ENCODE assay signal across 18 cellular contexts in genomic region chr9:136344544-136345280, GRCh38. TPM values are rescaled to one million over a fixed set of nuclear protein-coding genes. Genes with fewer than 3 reads are reported as not detected.
DNase-seq lines count a peak whose midpoint lies in the region; ATAC-seq, FAIRE-seq and TF ChIP-seq lines count a peak whose summit lies in the region.
"Had no signal": no experiment of that assay in that cellular context is flagged by ENCODE, and none has a peak within 500 bp of the region (broad histone marks: within the 10 kb centered on the region; RNA-seq: fewer than 3 reads in every experiment).

No MANE protein-coding gene starts in this region.

- H3K4me3 ChIP-seq in HepG2 (replicated peaks in 1 of 3; ENCODE audit: insufficient read depth in 1 of 3, low read depth in 2 of 3, low read length in 3 of 3) = peak overlapping the region in 2 of 3 experiments; percentile 47 to 78; a peak in 4 of 6 replicates
- H3K4me3 ChIP-seq in right lobe of liver = no peak overlapping the region
- H3K4me3 ChIP-seq in dorsolateral prefrontal cortex = peak overlapping the region in 32 of 59 donors; percentile 6 to 61 (median 39)
- no peak overlapping the region for H3K4me3 ChIP-seq in osteoblast (ENCODE audit: insufficient read depth, low read length)
- H3K4me3 ChIP-seq: pancreas had no signal

- peak overlapping the region; percentile 95 for H3K4me2 ChIP-seq in HepG2 (ENCODE audit: low read depth, low read length)
- peak overlapping the region; percentile 60 for H3K4me2 ChIP-seq in osteoblast (ENCODE audit: insufficient read depth, low read length)

- H3K4me1 Mint-ChIP-seq in activated CD8-positive, alpha-beta T cell treated with anti-CD3 and anti-CD28 coated beads, Interleukin-2, amount 10 ng/mL, durations not matched to agents 7 days and 5 days (ENCODE audit: low read depth) = no peaks in the 10 kb centered on the region

- TF ChIP-seq CTCF in HepG2 (CRISPR knock-in tag; IDR thresholded peaks at IDR 0.05) = no peak
- TF ChIP-seq CTCF in right lobe of liver (IDR thresholded peaks at IDR 0.05) = no peak
- TF ChIP-seq CTCF in dorsolateral prefrontal cortex (IDR thresholded peaks at IDR 0.05 in 54 of 56, conservative IDR thresholded peaks at IDR 0.05 in 2 of 56; ENCODE audit: low read depth in 1 of 56, partially characterized antibody in 56 of 56) = no peak
- TF ChIP-seq CTCF in osteoblast (IDR thresholded peaks at IDR 0.05; ENCODE audit: extremely low read depth, low read depth, low read length) = no peak

- H3K36me3 ChIP-seq in HepG2 (replicated peaks in 1 of 2; ENCODE audit: control insufficient read depth in 1 of 2, insufficient read depth in 2 of 2, low read length in 2 of 2) (no peaks in the 10 kb centered on the region), right lobe of liver (no peaks in the 10 kb centered on the region), osteoblast (ENCODE audit: insufficient read depth, low read length) (peaks cover 35% of the 10 kb centered on the region)
- H3K36me3 ChIP-seq: pancreas had no signal

- H3K4me3 Mint-ChIP-seq in activated CD8-positive, alpha-beta T cell treated with anti-CD3 and anti-CD28 coated beads, Interleukin-2, amount 10 ng/mL, durations not matched to agents 7 days and 5 days = no peak overlapping the region
- H3K4me3 Mint-ChIP-seq: CD4-positive, alpha-beta T cell; T-helper 1 cell treated with Interleukin-12 subunit alpha and Interleukin-12 subunit beta and Interleukin-4 antibody, amounts not matched to agents 30 μg/mL and 1 μg/mL, for 36 hours had no signal

- no peak for ATAC-seq in HepG2
- no peak for ATAC-seq in right lobe of liver
- no peak for ATAC-seq in GM19324 (IDR thresholded peaks at IDR 0.05; ENCODE audit: low FRiP score, unreplicated experiment)
- ATAC-seq in activated CD8-positive, alpha-beta T cell treated with anti-CD3 and anti-CD28 coated beads, Interleukin-2, amount 10 ng/mL, durations not matched to agents 7 days and 5 days = no peak
- ATAC-seq: pancreas had no signal

- no peaks in the 10 kb centered on the region for H3K36me3 Mint-ChIP-seq in activated CD8-positive, alpha-beta T cell treated with anti-CD3 and anti-CD28 coated beads, Interleukin-2, amount 10 ng/mL, durations not matched to agents 7 days and 5 days (ENCODE audit: low read depth)

- H3K9ac ChIP-seq in HepG2 (ENCODE audit: insufficient read depth, low read depth, low read length) = peak overlapping the region; percentile 57; the same call in 1 of the 2 replicates

- 55% methylated on average over 15 of the region's 21 CpGs for WGBS in HepG2 (ENCODE audit: low lambda C conversion rate)
- 60% methylated on average over 3 of the region's 21 CpGs for WGBS in right lobe of liver (ENCODE audit: insufficient coverage, low coverage, low lambda C conversion rate, missing lambda C conversion rate)

- H2AFZ ChIP-seq in HepG2 (ENCODE audit: low read length) (no peak overlapping the region), osteoblast (ENCODE audit: low read length) (no peak overlapping the region)

- BruUV-seq in HepG2 (replicated peaks; lab: Mats Ljungman, UMichigan) = no TSS peak

- H3K9me3 ChIP-seq in HepG2 (ENCODE audit: low read length) = no peaks in the 10 kb centered on the region
- no peaks in the 10 kb centered on the region for H3K9me3 ChIP-seq in right lobe of liver
- H3K9me3 ChIP-seq in osteoblast (ENCODE audit: low read depth, low read length) = no peaks in the 10 kb centered on the region
- H3K9me3 ChIP-seq: pancreas had no signal

- no peak overlapping the region for H3K27ac ChIP-seq in HepG2 (ENCODE audit: extremely low read length, insufficient read depth, low read length)
- H3K27ac ChIP-seq in right lobe of liver = no peak overlapping the region
- peak overlapping the region in 56 of 59 donors; percentile 55 to 96 (median 88) for H3K27ac ChIP-seq in dorsolateral prefrontal cortex
- H3K27ac ChIP-seq in osteoblast (ENCODE audit: low read depth, low read length) = peak overlapping the region; percentile 12
- H3K27ac ChIP-seq: pancreas had no signal

- no peak for TF ChIP-seq EP300 in HepG2 (IDR thresholded peaks at IDR 0.05; ENCODE audit: low read depth in 2 of 2, low read length in 2 of 2)
- no peak for TF ChIP-seq EP300 in HepG2 (CRISPR knock-in tag; IDR thresholded peaks at IDR 0.05; ENCODE audit: borderline replicate concordance)

- no peaks in the 10 kb centered on the region for H3K9me3 Mint-ChIP-seq in activated CD8-positive, alpha-beta T cell treated with anti-CD3 and anti-CD28 coated beads, Interleukin-2, amount 10 ng/mL, durations not matched to agents 7 days and 5 days (ENCODE audit: insufficient read depth)
- H3K9me3 Mint-ChIP-seq: CD4-positive, alpha-beta T cell; T-helper 1 cell treated with Interleukin-12 subunit alpha and Interleukin-12 subunit beta and Interleukin-4 antibody, amounts not matched to agents 30 μg/mL and 1 μg/mL, for 36 hours had no signal

- no peak overlapping the region for H3K27ac Mint-ChIP-seq in activated CD8-positive, alpha-beta T cell treated with anti-CD3 and anti-CD28 coated beads, Interleukin-2, amount 10 ng/mL, durations not matched to agents 7 days and 5 days
- H3K27ac Mint-ChIP-seq: CD4-positive, alpha-beta T cell; T-helper 1 cell treated with Interleukin-12 subunit alpha and Interleukin-12 subunit beta and Interleukin-4 antibody, amounts not matched to agents 30 μg/mL and 1 μg/mL, for 36 hours had no signal

- in situ Hi-C loops in HepG2 (cut with HindIII; ENCODE audit: extremely low pct_ligation_motif_present, low pct_unique_long_range_greater_than_20kb) = loop anchor here (25.0 kb wide), 1 partner anchor 293 kb away; no protein-coding TSS in a partner anchor

- H3K27me3 ChIP-seq in HepG2 (ENCODE audit: control insufficient read depth in 1 of 2, insufficient read depth in 2 of 2, low read length in 2 of 2) = peaks cover 0 to 9% of the 10 kb centered on the region in 2 experiments; a peak in 2 of 5 replicates
- no peaks in the 10 kb centered on the region for H3K27me3 ChIP-seq in right lobe of liver
- no peaks in the 10 kb centered on the region for H3K27me3 ChIP-seq in dorsolateral prefrontal cortex
- H3K27me3 ChIP-seq in osteoblast (ENCODE audit: insufficient read depth, low read length) = no peaks in the 10 kb centered on the region
- H3K27me3 ChIP-seq: pancreas had no signal

- DNase-seq in HepG2 (ENCODE audit: low spot score) = no peak
- no peak for DNase-seq in right lobe of liver
- no peak for DNase-seq in dorsolateral prefrontal cortex
- no peak for DNase-seq in osteoblast (ENCODE audit: insufficient read length, low spot score, missing footprints)
- no peak for DNase-seq in activated CD8-positive, alpha-beta T cell treated with anti-CD3 and anti-CD28 coated beads, Interleukin-2, amount 10 ng/mL, durations not matched to agents 7 days and 5 days
- no peak for DNase-seq in activated T-cell treated with anti-CD3 and anti-CD28 coated beads, Interleukin-2, amount 50 U/mL, for 48 hours
- DNase-seq in NCI-H510A (lab: John Stamatoyannopoulos, UW) = no peak
- DNase-seq: activated CD4-positive, alpha-beta T cell treated with anti-CD3 and anti-CD28 coated beads, Interleukin-2, amount 50 U/mL, for 4 hours; activated naive CD4-positive, alpha-beta T cell treated with Interleukin-2 at 50 U/mL for 16 hours; CD4-positive, alpha-beta T cell; DMS79 treated with DMSO at 0.1 percent for 48 hours; MV-4-11; NCI-H2081; stimulated activated CD4-positive, alpha-beta T cell treated with anti-CD3 and anti-CD28 coated beads, Interleukin-4, amount 100 ng/mL, for 1 hour had no signal

- TF ChIP-seq RAD21 in HepG2 (CRISPR knock-in tag; IDR thresholded peaks at IDR 0.05) = no peak

- intact Hi-C loops in HepG2 (cut with micrococcal nuclease; ENCODE audit: unreplicated experiment) = loop anchor here (1.0 to 2.0 kb wide), 2 partner anchors 10 to 18 kb away; partner anchors contain the start of gene DNLZ
- intact Hi-C loops in right lobe of liver (cut with DNase I) = loop anchor here in 1 of 2 donors (10.0 kb wide), 1 partner anchor 300 kb away; no protein-coding TSS in a partner anchor
- intact Hi-C loops in dorsolateral prefrontal cortex (cut with DNase I) = loop anchor here (5.0 to 10.0 kb wide), 2 partner anchors 53 to 290 kb away; no protein-coding TSS in a partner anchor

- POLR2A ChIA-PET in HepG2 (lab: Yijun Ruan, JAX) = interaction anchor here (1.4 to 2.9 kb wide), 5 partner anchors 7 to 98 kb away, joined by 3 to 73 read pairs (median 5); partner anchors contain the start of gene DNLZ
- POLR2A ChIA-PET in activated CD8-positive, alpha-beta T cell treated with anti-CD3 and anti-CD28 coated beads, Interleukin-2, amount 10 ng/mL, durations not matched to agents 7 days and 5 days (lab: Charles Lee) = no interaction called here

- H4K20me1 ChIP-seq in HepG2 (ENCODE audit: insufficient read depth, low read length) (no peaks in the 10 kb centered on the region), osteoblast (ENCODE audit: insufficient read depth, low read length) (peaks cover 42% of the 10 kb centered on the region)

- no peaks in the 10 kb centered on the region for H3K79me2 ChIP-seq in HepG2 (ENCODE audit: insufficient read depth, low read length)
- H3K79me2 ChIP-seq in osteoblast (ENCODE audit: insufficient read depth, low read length) = no peaks in the 10 kb centered on the region

- H3K27me3 Mint-ChIP-seq in activated CD8-positive, alpha-beta T cell treated with anti-CD3 and anti-CD28 coated beads, Interleukin-2, amount 10 ng/mL, durations not matched to agents 7 days and 5 days (ENCODE audit: low read depth) = no peaks in the 10 kb centered on the region
- H3K27me3 Mint-ChIP-seq: CD4-positive, alpha-beta T cell had no signal

- CTCF ChIA-PET in HepG2 (lab: Yijun Ruan, JAX; ENCODE audit: low intra/inter-chr PET ratio, low total read pairs) = interaction anchor here (1.1 to 1.8 kb wide), 2 partner anchors 29 to 55 kb away, joined by 4 to 6 read pairs; partner anchors contain the start of genes CARD9 and SNAPC4
- CTCF ChIA-PET in activated CD8-positive, alpha-beta T cell treated with anti-CD3 and anti-CD28 coated beads, Interleukin-2, amount 10 ng/mL, durations not matched to agents 7 days and 5 days (lab: Charles Lee) = no interaction called here

- FAIRE-seq in HepG2 (lab: Jason Lieb, UNC) = no peak
- FAIRE-seq: pancreas had no signal

- H3K4me1 ChIP-seq in HepG2 (ENCODE audit: insufficient read depth, low read length) (peaks cover 59% of the 10 kb centered on the region), right lobe of liver (no peaks in the 10 kb centered on the region), osteoblast (ENCODE audit: insufficient read depth, low read length) (peaks cover 27% of the 10 kb centered on the region)

- TF ChIP-seq POLR2A in HepG2 (IDR thresholded peaks at IDR 0.05; ENCODE audit: insufficient read depth in 1 of 2, low read depth in 2 of 2, low read length in 2 of 2) (no peak), right lobe of liver (IDR thresholded peaks at IDR 0.05) (no peak)

RNA-seq across cellular contexts. Expression of gene GPSM1, which starts 17.4 kb away (rescaled TPM):
- total RNA-seq in HepG2 (2016; rRNA removed; fragmentation: Illumina TruSeq; extraction: Trizol) (0.59 and 1.0 TPM in 2 replicates), right lobe of liver (1 to 10 TPM; 1.3 to 4.8 (median 4.1) TPM), dorsolateral prefrontal cortex (10 to 100 TPM; 31.5 to 79.7 (median 44.8) TPM), osteoblast (30.9 and 39.1 TPM in 2 replicates)
- 0.26 and 0.30 TPM in 2 replicates for total RNA-seq in HepG2 (2016; cell fraction: cytosol; rRNA removed; fragmentation: Illumina TruSeq; extraction: Trizol; ENCODE audit: low read depth)
- total RNA-seq in HepG2 (2016; cell fraction: insoluble cytoplasmic fraction; rRNA removed; fragmentation: Illumina TruSeq; extraction: Trizol) = 0.55 and 1.1 TPM in 2 replicates
- 0.53 and 0.72 TPM in 2 replicates for total RNA-seq in HepG2 (2016; cell fraction: membrane; rRNA removed; fragmentation: Illumina TruSeq; extraction: Trizol)
- total RNA-seq in HepG2 (2016; cell fraction: nucleus; rRNA removed; fragmentation: Illumina TruSeq; extraction: Trizol) = 0.72 and 0.81 TPM in 2 replicates
- polyA plus RNA-seq in HepG2 (2011; rRNA removed) = 2.4 and 3.4 TPM in 2 replicates
- 1.6 and 2.7 TPM in 2 replicates for polyA plus RNA-seq in HepG2 (2011; cell fraction: cytosol; rRNA removed)
- 11.3 and 15.0 TPM in 2 replicates for polyA plus RNA-seq in HepG2 (2011; cell fraction: nucleus; rRNA removed)
- polyA plus RNA-seq in HepG2 (2012) = 1.2 and 1.6 TPM in 2 replicates
- 0.28 and 0.43 TPM in 2 replicates for polyA plus RNA-seq in HepG2 (2016; cell fraction: cytosol; fragmentation: Illumina TruSeq; extraction: Trizol; ENCODE audit: low read depth)
- 0.72 and 1.2 TPM in 2 replicates for polyA plus RNA-seq in HepG2 (2016; cell fraction: insoluble cytoplasmic fraction; fragmentation: Illumina TruSeq; extraction: Trizol; ENCODE audit: low read depth)
- polyA plus RNA-seq in HepG2 (2016; cell fraction: membrane; fragmentation: Illumina TruSeq; extraction: Trizol; ENCODE audit: low read depth) = 0.61 and 1.2 TPM in 2 replicates
- polyA plus RNA-seq in HepG2 (2016; cell fraction: nucleus; fragmentation: Illumina TruSeq; extraction: Trizol; ENCODE audit: insufficient read depth, low read depth) = 3.5 and 3.8 TPM in 2 replicates
- 2.9 and 5.8 TPM in 2 replicates for polyA minus RNA-seq in HepG2 (2011; rRNA and poly(A)+ RNA removed; ENCODE audit: low replicate concordance)
- 1.4 and 1.6 TPM in 2 replicates for polyA minus RNA-seq in HepG2 (2011; cell fraction: cytosol; rRNA and poly(A)+ RNA removed)
- 1.7 TPM in 2 replicates for polyA minus RNA-seq in HepG2 (2011; cell fraction: nucleus; rRNA and poly(A)+ RNA removed)
- total RNA-seq in activated CD8-positive, alpha-beta T cell treated with anti-CD3 and anti-CD28 coated beads, Interleukin-2, amount 10 ng/mL, durations not matched to agents 7 days and 5 days = 1 to 10 TPM; 1.8 to 2.3 TPM

RNA-seq across cellular contexts. Expression of gene DNLZ, which starts 18.8 kb away (rescaled TPM):
- total RNA-seq in HepG2 (2016; rRNA removed; fragmentation: Illumina TruSeq; extraction: Trizol) = 5.4 and 8.0 TPM in 2 replicates
- total RNA-seq in HepG2 (2016; cell fraction: cytosol; rRNA removed; fragmentation: Illumina TruSeq; extraction: Trizol; ENCODE audit: low read depth) = 8.5 and 9.7 TPM in 2 replicates
- 5.7 and 10.6 TPM in 2 replicates for total RNA-seq in HepG2 (2016; cell fraction: insoluble cytoplasmic fraction; rRNA removed; fragmentation: Illumina TruSeq; extraction: Trizol)
- total RNA-seq in HepG2 (2016; cell fraction: membrane; rRNA removed; fragmentation: Illumina TruSeq; extraction: Trizol) = 8.2 and 10.5 TPM in 2 replicates
- 2.7 and 3.8 TPM in 2 replicates for total RNA-seq in HepG2 (2016; cell fraction: nucleus; rRNA removed; fragmentation: Illumina TruSeq; extraction: Trizol)
- 3.4 and 4.5 TPM in 2 replicates for polyA plus RNA-seq in HepG2 (2011; rRNA removed)
- 1.9 and 8.6 TPM in 2 replicates for polyA plus RNA-seq in HepG2 (2011; cell fraction: cytosol; rRNA removed)
- 4.9 and 10.5 TPM in 2 replicates for polyA plus RNA-seq in HepG2 (2011; cell fraction: nucleus; rRNA removed)
- polyA plus RNA-seq in HepG2 (2012) = 1.9 and 2.8 TPM in 2 replicates
- polyA plus RNA-seq in HepG2 (2016; cell fraction: cytosol; fragmentation: Illumina TruSeq; extraction: Trizol; ENCODE audit: low read depth) = 8.4 and 8.5 TPM in 2 replicates
- polyA plus RNA-seq in HepG2 (2016; cell fraction: insoluble cytoplasmic fraction; fragmentation: Illumina TruSeq; extraction: Trizol; ENCODE audit: low read depth) = 4.0 and 5.1 TPM in 2 replicates
- 6.4 and 6.8 TPM in 2 replicates for polyA plus RNA-seq in HepG2 (2016; cell fraction: membrane; fragmentation: Illumina TruSeq; extraction: Trizol; ENCODE audit: low read depth)
- polyA plus RNA-seq in HepG2 (2016; cell fraction: nucleus; fragmentation: Illumina TruSeq; extraction: Trizol; ENCODE audit: insufficient read depth, low read depth) = 5.5 and 7.2 TPM in 2 replicates
- polyA minus RNA-seq in HepG2 (2011; rRNA and poly(A)+ RNA removed; ENCODE audit: low replicate concordance) = 0.90 and 2.5 TPM in 2 replicates
- 1.3 TPM in 1 of 2 replicates, not detected in the other for polyA minus RNA-seq in HepG2 (2011; cell fraction: cytosol; rRNA and poly(A)+ RNA removed)
- polyA minus RNA-seq in HepG2 (2011; cell fraction: nucleus; rRNA and poly(A)+ RNA removed) = 2.6 and 2.8 TPM in 2 replicates
- 10 to 100 TPM in 3 of 6 experiments, 1 to 10 TPM in 3; 5.0 to 26.0 (median 10.4) TPM for total RNA-seq in right lobe of liver
- total RNA-seq in dorsolateral prefrontal cortex = 10 to 100 TPM; 10.7 to 49.9 (median 18.5) TPM
- total RNA-seq in osteoblast = 4.3 and 4.4 TPM in 2 replicates
- 10 to 100 TPM; 20.4 to 21.6 TPM for total RNA-seq in activated CD8-positive, alpha-beta T cell treated with anti-CD3 and anti-CD28 coated beads, Interleukin-2, amount 10 ng/mL, durations not matched to agents 7 days and 5 days

RNA-seq across cellular contexts. Expression of gene CARD9, which starts 28.8 kb away (rescaled TPM):
- total RNA-seq in HepG2 (2016; rRNA removed; fragmentation: Illumina TruSeq; extraction: Trizol) (3.6 and 7.4 TPM in 2 replicates), right lobe of liver (1 to 10 TPM in 3 of 6 experiments, under 1 TPM in 3; 0.48 to 1.6 (median 1.1) TPM), dorsolateral prefrontal cortex (10 to 100 TPM in 8 of 120 experiments, 1 to 10 TPM in 112; 1.4 to 16.3 (median 5.4) TPM), osteoblast (1.8 and 5.1 TPM in 2 replicates)
- 2.1 TPM in 2 replicates for total RNA-seq in HepG2 (2016; cell fraction: cytosol; rRNA removed; fragmentation: Illumina TruSeq; extraction: Trizol; ENCODE audit: low read depth)
- 3.4 and 7.7 TPM in 2 replicates for total RNA-seq in HepG2 (2016; cell fraction: insoluble cytoplasmic fraction; rRNA removed; fragmentation: Illumina TruSeq; extraction: Trizol)
- total RNA-seq in HepG2 (2016; cell fraction: membrane; rRNA removed; fragmentation: Illumina TruSeq; extraction: Trizol) = 1.7 and 2.5 TPM in 2 replicates
- 7.9 and 8.9 TPM in 2 replicates for total RNA-seq in HepG2 (2016; cell fraction: nucleus; rRNA removed; fragmentation: Illumina TruSeq; extraction: Trizol)
- polyA plus RNA-seq in HepG2 (2011; rRNA removed) = 3.3 and 7.2 TPM in 2 replicates
- polyA plus RNA-seq in HepG2 (2011; cell fraction: cytosol; rRNA removed) = 1.3 and 2.2 TPM in 2 replicates
- 51.0 and 60.5 TPM in 2 replicates for polyA plus RNA-seq in HepG2 (2011; cell fraction: nucleus; rRNA removed)
- 2.6 and 4.5 TPM in 2 replicates for polyA plus RNA-seq in HepG2 (2012)
- 0.79 and 1.0 TPM in 2 replicates for polyA plus RNA-seq in HepG2 (2016; cell fraction: cytosol; fragmentation: Illumina TruSeq; extraction: Trizol; ENCODE audit: low read depth)
- 2.6 and 5.2 TPM in 2 replicates for polyA plus RNA-seq in HepG2 (2016; cell fraction: insoluble cytoplasmic fraction; fragmentation: Illumina TruSeq; extraction: Trizol; ENCODE audit: low read depth)
- 0.66 and 0.74 TPM in 2 replicates for polyA plus RNA-seq in HepG2 (2016; cell fraction: membrane; fragmentation: Illumina TruSeq; extraction: Trizol; ENCODE audit: low read depth)
- polyA plus RNA-seq in HepG2 (2016; cell fraction: nucleus; fragmentation: Illumina TruSeq; extraction: Trizol; ENCODE audit: insufficient read depth, low read depth) = 23.4 and 24.3 TPM in 2 replicates
- 2.0 and 6.6 TPM in 2 replicates for polyA minus RNA-seq in HepG2 (2011; rRNA and poly(A)+ RNA removed; ENCODE audit: low replicate concordance)
- 0.62 and 0.99 TPM in 2 replicates for polyA minus RNA-seq in HepG2 (2011; cell fraction: cytosol; rRNA and poly(A)+ RNA removed)
- 8.3 and 8.4 TPM in 2 replicates for polyA minus RNA-seq in HepG2 (2011; cell fraction: nucleus; rRNA and poly(A)+ RNA removed)
- total RNA-seq in activated CD8-positive, alpha-beta T cell treated with anti-CD3 and anti-CD28 coated beads, Interleukin-2, amount 10 ng/mL, durations not matched to agents 7 days and 5 days = 1 to 10 TPM; 1.3 to 1.4 TPM

RNA-seq across cellular contexts. Expression of gene CCDC187, which starts 40.8 kb away (rescaled TPM):
- total RNA-seq in HepG2 (2016; rRNA removed; fragmentation: Illumina TruSeq; extraction: Trizol) (0.13 TPM in 1 of 2 replicates, not detected in the other), right lobe of liver (under 1 TPM in 3 of 6 experiments, not detected in 3; 0.09 to 0.80 (median 0.62) TPM), dorsolateral prefrontal cortex (under 1 TPM in 64 of 120 experiments, not detected in 56; 0.03 to 0.26 (median 0.08) TPM), osteoblast (under 0.01 TPM in 1 of 2 replicates, not detected in the other)
- total RNA-seq in HepG2 (2016; cell fraction: cytosol; rRNA removed; fragmentation: Illumina TruSeq; extraction: Trizol; ENCODE audit: low read depth) = not detected in 2 replicates
- total RNA-seq in HepG2 (2016; cell fraction: insoluble cytoplasmic fraction; rRNA removed; fragmentation: Illumina TruSeq; extraction: Trizol) = 0.09 TPM in 1 of 2 replicates, not detected in the other
- 0.10 TPM in 1 of 2 replicates, not detected in the other for total RNA-seq in HepG2 (2016; cell fraction: membrane; rRNA removed; fragmentation: Illumina TruSeq; extraction: Trizol)
- 0.16 and 0.28 TPM in 2 replicates for total RNA-seq in HepG2 (2016; cell fraction: nucleus; rRNA removed; fragmentation: Illumina TruSeq; extraction: Trizol)
- polyA plus RNA-seq in HepG2 (2011; rRNA removed) = 0.03 and 0.09 TPM in 2 replicates
- polyA plus RNA-seq in HepG2 (2011; cell fraction: cytosol; rRNA removed) = 0.01 and 0.03 TPM in 2 replicates
- 0.45 and 0.48 TPM in 2 replicates for polyA plus RNA-seq in HepG2 (2011; cell fraction: nucleus; rRNA removed)
- 0.04 TPM in 1 of 2 replicates, not detected in the other for polyA plus RNA-seq in HepG2 (2012)
- not detected in 2 replicates for polyA plus RNA-seq in HepG2 (2016; cell fraction: cytosol; fragmentation: Illumina TruSeq; extraction: Trizol; ENCODE audit: low read depth)
- not detected in 2 replicates for polyA plus RNA-seq in HepG2 (2016; cell fraction: insoluble cytoplasmic fraction; fragmentation: Illumina TruSeq; extraction: Trizol; ENCODE audit: low read depth)
- polyA plus RNA-seq in HepG2 (2016; cell fraction: membrane; fragmentation: Illumina TruSeq; extraction: Trizol; ENCODE audit: low read depth) = 0.08 TPM in 1 of 2 replicates, not detected in the other
- polyA plus RNA-seq in HepG2 (2016; cell fraction: nucleus; fragmentation: Illumina TruSeq; extraction: Trizol; ENCODE audit: insufficient read depth, low read depth) = 0.14 and 0.17 TPM in 2 replicates
- polyA minus RNA-seq in HepG2 (2011; rRNA and poly(A)+ RNA removed; ENCODE audit: low replicate concordance) = 0.20 and 0.49 TPM in 2 replicates
- polyA minus RNA-seq in HepG2 (2011; cell fraction: cytosol; rRNA and poly(A)+ RNA removed) = not detected in 2 replicates
- 0.39 and 0.50 TPM in 2 replicates for polyA minus RNA-seq in HepG2 (2011; cell fraction: nucleus; rRNA and poly(A)+ RNA removed)
- not detected for total RNA-seq in activated CD8-positive, alpha-beta T cell treated with anti-CD3 and anti-CD28 coated beads, Interleukin-2, amount 10 ng/mL, durations not matched to agents 7 days and 5 days
- total RNA-seq: CD4-positive, alpha-beta T cell; subcutaneous adipose tissue had no signal

RNA-seq across cellular contexts. Expression of gene SNAPC4, which starts 55.3 kb away (rescaled TPM):
- total RNA-seq in HepG2 (2016; rRNA removed; fragmentation: Illumina TruSeq; extraction: Trizol) = 4.3 and 6.0 TPM in 2 replicates
- 0.51 and 0.88 TPM in 2 replicates for total RNA-seq in HepG2 (2016; cell fraction: cytosol; rRNA removed; fragmentation: Illumina TruSeq; extraction: Trizol; ENCODE audit: low read depth)
- 3.9 and 6.1 TPM in 2 replicates for total RNA-seq in HepG2 (2016; cell fraction: insoluble cytoplasmic fraction; rRNA removed; fragmentation: Illumina TruSeq; extraction: Trizol)
- total RNA-seq in HepG2 (2016; cell fraction: membrane; rRNA removed; fragmentation: Illumina TruSeq; extraction: Trizol) = 1.5 TPM in 2 replicates
- 7.0 and 9.4 TPM in 2 replicates for total RNA-seq in HepG2 (2016; cell fraction: nucleus; rRNA removed; fragmentation: Illumina TruSeq; extraction: Trizol)
- polyA plus RNA-seq in HepG2 (2011; rRNA removed) = 2.0 and 3.3 TPM in 2 replicates
- 1.0 and 1.7 TPM in 2 replicates for polyA plus RNA-seq in HepG2 (2011; cell fraction: cytosol; rRNA removed)
- 20.5 and 27.4 TPM in 2 replicates for polyA plus RNA-seq in HepG2 (2011; cell fraction: nucleus; rRNA removed)
- polyA plus RNA-seq in HepG2 (2012) = 3.3 TPM in 2 replicates
- polyA plus RNA-seq in HepG2 (2016; cell fraction: cytosol; fragmentation: Illumina TruSeq; extraction: Trizol; ENCODE audit: low read depth) = 0.61 and 0.67 TPM in 2 replicates
- 3.3 and 4.8 TPM in 2 replicates for polyA plus RNA-seq in HepG2 (2016; cell fraction: insoluble cytoplasmic fraction; fragmentation: Illumina TruSeq; extraction: Trizol; ENCODE audit: low read depth)
- polyA plus RNA-seq in HepG2 (2016; cell fraction: membrane; fragmentation: Illumina TruSeq; extraction: Trizol; ENCODE audit: low read depth) = 1.2 and 1.3 TPM in 2 replicates
- polyA plus RNA-seq in HepG2 (2016; cell fraction: nucleus; fragmentation: Illumina TruSeq; extraction: Trizol; ENCODE audit: insufficient read depth, low read depth) = 37.0 and 38.1 TPM in 2 replicates
- 1.5 and 5.2 TPM in 2 replicates for polyA minus RNA-seq in HepG2 (2011; rRNA and poly(A)+ RNA removed; ENCODE audit: low replicate concordance)
- polyA minus RNA-seq in HepG2 (2011; cell fraction: cytosol; rRNA and poly(A)+ RNA removed) = 0.53 and 1.1 TPM in 2 replicates
- polyA minus RNA-seq in HepG2 (2011; cell fraction: nucleus; rRNA and poly(A)+ RNA removed) = 6.3 and 6.8 TPM in 2 replicates
- 1 to 10 TPM; 3.8 to 6.5 (median 5.4) TPM for total RNA-seq in right lobe of liver
- 10 to 100 TPM in 119 of 120 experiments, 1 to 10 TPM in 1; 9.8 to 23.9 (median 14.4) TPM for total RNA-seq in dorsolateral prefrontal cortex
- total RNA-seq in osteoblast = 8.0 and 9.0 TPM in 2 replicates
- 1 to 10 TPM; 9.5 to 9.6 TPM for total RNA-seq in activated CD8-positive, alpha-beta T cell treated with anti-CD3 and anti-CD28 coated beads, Interleukin-2, amount 10 ng/mL, durations not matched to agents 7 days and 5 days

Comparison
In these comparisons a context has a peak if more than half of its experiments do, and no peak if none do; other contexts are left out.
1. H3K4me3 ChIP-seq: peak in HepG2 (2 of 3) and dorsolateral prefrontal cortex (32 of 59); none in right lobe of liver (0 of 3) and osteoblast (single experiment).
2. H3K27ac ChIP-seq: peak in dorsolateral prefrontal cortex (56 of 59) and osteoblast (single experiment); none in HepG2 (single experiment) and right lobe of liver (0 of 3).